Comparison of ENCODE assay signal across 1 cellular context in genomic region chr11:46127150-46127638, GRCh38.
A peak's percentile ranks its signal among the peaks of the same experiment; 100 is the strongest.
TF ChIP-seq lines count a peak whose summit lies in the region.

No MANE protein-coding gene starts in this region.

TF ChIP-seq in K562, 482 proteins besides CTCF, POLR2A, EP300 and RAD21 (continued from another document and continues in another):
- TF ChIP-seq AFF1 (IDR thresholded peaks at IDR 0.05; ENCODE audit: low read depth in 1 of 2, partially characterized antibody in 2 of 2) (peak; percentile 43 to 51), SMARCA4 (IDR thresholded peaks at IDR 0.05) (peak; percentile 52; the same call in 1 of the 2 replicates), TAF1 (IDR thresholded peaks at IDR 0.05; ENCODE audit: control insufficient read depth, extremely low read depth, insufficient read depth, low read length, severe bottlenecking) (no peak), CLOCK (CRISPR knock-in tag; IDR thresholded peaks at IDR 0.05; ENCODE audit: borderline replicate concordance) (no peak), HNRNPH1 (optimal IDR thresholded peaks at IDR 0.05; ENCODE audit: low read depth, low read length) (no peak), L3MBTL2 (IDR thresholded peaks at IDR 0.05) (peak; percentile 49; the same call in 1 of the 2 replicates), ZNF507 (tag; conservative IDR thresholded peaks at IDR 0.05) (peak; percentile 100), CHD7 (IDR thresholded peaks at IDR 0.05; ENCODE audit: low read depth, low read length) (no peak), ZNF3 (CRISPR knock-in tag; IDR thresholded peaks at IDR 0.05) (no peak), HDAC2 (IDR thresholded peaks at IDR 0.05) (peak; percentile 70; the same call in 1 of the 2 replicates), ZNF77 (CRISPR knock-in tag; IDR thresholded peaks at IDR 0.05) (no peak), ZNF143 (CRISPR knock-in tag; IDR thresholded peaks at IDR 0.05) (no peak), MLLT1 (IDR thresholded peaks at IDR 0.05) (0 out of 4 replicates have a peak, but pooled peaks of 1 of the 2 experiments have one; percentile 32), TRIM28 (IDR thresholded peaks at IDR 0.05) (peak; percentile 69; the same call in 1 of the 2 replicates), SMAD4 (CRISPR knock-in tag; conservative IDR thresholded peaks at IDR 0.05) (no peak), ZEB2 (IDR thresholded peaks at IDR 0.05) (peak; percentile 70; the same call in 1 of the 2 replicates), ZNF354B (CRISPR knock-in tag; IDR thresholded peaks at IDR 0.05) (peak; percentile 100), ZBTB33 (CRISPR knock-in tag; IDR thresholded peaks at IDR 0.05) (no peak), ARID2 (IDR thresholded peaks at IDR 0.05) (no peak), SMARCB1 (IDR thresholded peaks at IDR 0.05; ENCODE audit: insufficient read length, low read depth) (no peak), CHAMP1 (IDR thresholded peaks at IDR 0.05) (peak; percentile 86), ELK3 (CRISPR knock-in tag; IDR thresholded peaks at IDR 0.05) (no peak), CTBP1 (IDR thresholded peaks at IDR 0.05; ENCODE audit: borderline replicate concordance) (peak; percentile 93), ZNF175 (CRISPR knock-in tag; IDR thresholded peaks at IDR 0.05; ENCODE audit: low read depth) (no peak), ETV1 (tag; conservative IDR thresholded peaks at IDR 0.05; ENCODE audit: low read depth) (peak; percentile 99), ZNF639 (CRISPR knock-in tag; conservative IDR thresholded peaks at IDR 0.05 in 1 of 2, IDR thresholded peaks at IDR 0.05 in 1 of 2) (no peak)
